Comparison of ENCODE assay signal across 8 cellular contexts in the genomic region with DNA sequence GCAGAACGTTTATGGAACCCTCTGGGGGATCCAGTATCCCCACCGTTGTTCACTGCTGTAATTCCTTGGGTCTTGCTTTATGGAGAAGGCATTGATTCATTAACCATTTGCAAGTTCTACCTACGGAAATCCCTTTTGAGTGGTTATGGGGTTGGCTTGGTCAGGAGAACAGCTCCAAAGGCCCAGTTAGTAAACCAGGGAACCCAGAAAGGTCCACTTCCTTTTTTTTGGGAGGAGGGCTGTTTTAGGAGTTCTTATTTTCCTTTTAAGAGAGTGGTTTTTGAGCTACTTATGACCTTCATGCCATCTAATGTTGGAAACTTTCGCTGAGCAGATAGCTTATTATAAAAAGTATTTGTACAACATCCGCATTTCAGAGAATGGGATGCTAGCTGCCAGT. TPM values are rescaled to one million over a fixed set of nuclear protein-coding genes. Genes with fewer than 3 reads are reported as not detected.
DNase-seq lines count a peak whose midpoint lies in the region; ATAC-seq and TF ChIP-seq lines count a peak whose summit lies in the region.

No MANE protein-coding gene starts in this region.

- H2BK15ac ChIP-seq in mesendoderm (replicated peaks; ENCODE audit: low read depth), result no peak overlapping the region

- H3K27me3 ChIP-seq in heart left ventricle (no peaks in the 10 kb centered on the region), mesendoderm (ENCODE audit: insufficient read depth, low read length, poor library complexity) (no peaks in the 10 kb centered on the region), uterus (no peaks in the 10 kb centered on the region)

- H3K79me2 ChIP-seq in mesendoderm (ENCODE audit: control insufficient read depth, insufficient read depth, low read length), result peaks cover 34% of the 10 kb centered on the region

- H4K8ac ChIP-seq in mesendoderm (ENCODE audit: low read depth, low read length), result no peak overlapping the region

- H2BK120ac ChIP-seq in mesendoderm (ENCODE audit: low read depth, low read length), result no peak overlapping the region

- H3K56ac ChIP-seq in mesendoderm (ENCODE audit: low read length), result peak overlapping the region; percentile 97

- no peaks in the 10 kb centered on the region for H3K9me3 ChIP-seq in heart left ventricle
- H3K9me3 ChIP-seq in uterus, result no peaks in the 10 kb centered on the region

- H3K36me3 ChIP-seq in heart left ventricle (no peaks in the 10 kb centered on the region), mesendoderm (ENCODE audit: control insufficient read depth, insufficient read depth, low read length) (no peaks in the 10 kb centered on the region), uterus (no peaks in the 10 kb centered on the region)

- H3K27ac ChIP-seq in heart left ventricle, result peak overlapping the region in 8 of 12 donors; percentile 90 to 96 (median 95)
- no peak overlapping the region for H3K27ac ChIP-seq in mesendoderm (ENCODE audit: low read depth, low read length)
- H3K27ac ChIP-seq in uterus, result peak overlapping the region; percentile 83 to 89

- no peak for ATAC-seq in heart left ventricle
- no peak for ATAC-seq in left ventricle myocardium superior
- no peak for ATAC-seq in GM18498 (IDR thresholded peaks at IDR 0.05; ENCODE audit: unreplicated experiment)

- peaks cover 23% of the 10 kb centered on the region for H3K79me1 ChIP-seq in mesendoderm (ENCODE audit: low read length)

- H3K4ac ChIP-seq in mesendoderm (ENCODE audit: low read depth, low read length), result no peak overlapping the region

- H3K23ac ChIP-seq in mesendoderm (ENCODE audit: low read length), result peak overlapping the region; percentile 94

- H3K4me1 ChIP-seq in heart left ventricle, result peaks cover 0 to 62% (median 33%) of the 10 kb centered on the region in 12 donors
- H3K4me1 ChIP-seq in mesendoderm (ENCODE audit: control insufficient read depth, low read depth, low read length), result peaks cover 8% of the 10 kb centered on the region
- H3K4me1 ChIP-seq in uterus, result no peaks in the 10 kb centered on the region

- DNase-seq in heart left ventricle (no peak), left ventricle myocardium superior (no peak), astrocyte of the spinal cord (ENCODE audit: low read depth, low spot score) (no peak), mesendoderm (no peak), uterus (no peak), hippocampal formation (lab: John Stamatoyannopoulos, UW) (no peak)
- DNase-seq in stimulated activated naive CD4-positive, alpha-beta T cell treated with Interleukin-2 at 50 U/mL for 16 hours (lab: John Stamatoyannopoulos, UW), result no peak

- intact Hi-C loops in heart left ventricle (cut with DNase I), result loop anchor here in 8 of 10 donors (5.0 to 10.0 kb wide), 8 partner anchors 39 to 96 kb away; partner anchors contain the start of genes TMEM120A (in 3 of the 8) and RHBDD2 (in 2 of the 8)
- intact Hi-C loops in left ventricle myocardium superior (cut with micrococcal nuclease), result loop anchor here (5.0 kb wide), 1 partner anchor 36 kb away; no protein-coding TSS in a partner anchor
- intact Hi-C loops in uterus (cut with DNase I; ENCODE audit: low total_unique reads), result no loop called here

- 57 to 68% (median 60%) methylated on average over 5 of the region's 5 CpGs for WGBS in heart left ventricle, 4 donors
- WGBS in mesendoderm (ENCODE audit: extremely low coverage, insufficient coverage, low lambda C conversion rate), result no CpG with 5 or more reads among the region's 5 CpGs

- peak overlapping the region; percentile 91 for H3K9ac ChIP-seq in mesendoderm (ENCODE audit: low read length)

- H3K4me2 ChIP-seq in mesendoderm (ENCODE audit: low read length), result peak overlapping the region; percentile 98

- no peak overlapping the region for H4K5ac ChIP-seq in mesendoderm (ENCODE audit: low read length)

- H2BK5ac ChIP-seq in mesendoderm (ENCODE audit: low read length), result no peak overlapping the region

- peak overlapping the region; percentile 72 to 100 (median 93) for H3K4me3 ChIP-seq in heart left ventricle
- peak overlapping the region; percentile 94 for H3K4me3 ChIP-seq in astrocyte of the spinal cord (ENCODE audit: low read depth, low read length)
- H3K4me3 ChIP-seq in mesendoderm (ENCODE audit: low read length), result peak overlapping the region; percentile 91
- H3K4me3 ChIP-seq in uterus, result peak overlapping the region; percentile 91 to 94

- TF ChIP-seq POLR2A in heart left ventricle (IDR thresholded peaks at IDR 0.05), result no peak
- TF ChIP-seq POLR2A in uterus (IDR thresholded peaks at IDR 0.05), result no peak

- no peak overlapping the region for H2AK5ac ChIP-seq in mesendoderm (ENCODE audit: low read length)

- no peak overlapping the region for H3K18ac ChIP-seq in mesendoderm (ENCODE audit: low read length)

- TF ChIP-seq CTCF in heart left ventricle (IDR thresholded peaks at IDR 0.05), result no peak
- no peak for TF ChIP-seq CTCF in astrocyte of the spinal cord (IDR thresholded peaks at IDR 0.05; ENCODE audit: low read depth, low read length)
- no peak for TF ChIP-seq CTCF in uterus (IDR thresholded peaks at IDR 0.05)

- in situ Hi-C loops in astrocyte of the spinal cord (cut with HindIII; ENCODE audit: low sequenced_read_pairs), result no loop called here

RNA-seq across cellular contexts. Expression of gene POR, which starts 1.3 kb away (rescaled TPM):
- total RNA-seq in heart left ventricle (100 to 1,000 TPM in 2 of 9 donors, 10 to 100 TPM in 7; 38.3 to 202 (median 80.0) TPM), left ventricle myocardium superior (45.7 TPM), uterus (100 to 1,000 TPM in 1 of 4 donors, 10 to 100 TPM in 2, 1 to 10 TPM in 1; 10.0 to 122 (median 69.2) TPM)
- polyA plus RNA-seq in heart left ventricle, result 100 to 1,000 TPM in 1 of 2 donors, 10 to 100 TPM in 1; 69.5 to 169 TPM
- 61.3 TPM for polyA plus RNA-seq in mesendoderm (2013, experiment 1 of 2)
- 59.2 TPM for polyA plus RNA-seq in mesendoderm (2013, experiment 2 of 2)

RNA-seq across cellular contexts. Expression of gene RHBDD2, which starts 37.4 kb away (rescaled TPM):
- total RNA-seq in heart left ventricle (10 to 100 TPM; 23.6 to 44.1 (median 32.5) TPM), left ventricle myocardium superior (17.9 TPM), uterus (10 to 100 TPM in 2 of 4 donors, 1 to 10 TPM in 2; 2.0 to 45.4 (median 11.3) TPM)
- polyA plus RNA-seq in heart left ventricle, result 10 to 100 TPM; 27.6 to 43.4 TPM
- polyA plus RNA-seq in mesendoderm (2013, experiment 1 of 2), result 25.5 TPM
- polyA plus RNA-seq in mesendoderm (2013, experiment 2 of 2), result 23.7 TPM
